8 cellular contexts compared by ENCODE assay signal in genomic region chr15:38671675-38672141, GRCh38.
A peak's percentile ranks its signal among the peaks of the same experiment; 100 is the strongest.
DNase-seq lines count a peak whose midpoint lies in the region; ATAC-seq and TF ChIP-seq lines count a peak whose summit lies in the region.

No MANE protein-coding gene starts in this region.

- 57% methylated on average over 5 of the region's 5 CpGs for WGBS in SK-N-SH (ENCODE audit: low lambda C conversion rate)

- no peak for TF ChIP-seq EP300 in SK-N-SH (IDR thresholded peaks at IDR 0.05; ENCODE audit: borderline replicate concordance in 1 of 2, low read depth in 1 of 2, low read length in 1 of 2)

- no peaks in the 10 kb centered on the region for H3K9me2 ChIP-seq in SK-N-SH

- TF ChIP-seq CTCF in SK-N-SH (IDR thresholded peaks at IDR 0.05) = no peak
- TF ChIP-seq CTCF in coronary artery (IDR thresholded peaks at IDR 0.05) = no peak

- ATAC-seq in SK-N-SH treated with all-trans-retinoic acid at 6 μM for 48 hours (no peak), HG03066 (IDR thresholded peaks at IDR 0.05; ENCODE audit: low read depth, unreplicated experiment) (peak; percentile 60)

- H3K4me1 ChIP-seq in SK-N-SH (ENCODE audit: control insufficient read depth in 1 of 2, insufficient read depth in 2 of 2, low read depth in 1 of 2, low read length in 1 of 2) = peaks cover 0 to 5% of the 10 kb centered on the region in 2 experiments; a peak in 2 of 4 replicates

- H3K27me3 Mint-ChIP-seq in activated T-cell treated with anti-CD3 and anti-CD28 coated beads, Interleukin-2, amount 50 U/mL, for 24 hours = no peaks in the 10 kb centered on the region

- peak overlapping the region; percentile 90 for H3K27ac Mint-ChIP-seq in activated T-cell treated with anti-CD3 and anti-CD28 coated beads, Interleukin-2, amount 50 U/mL, for 24 hours

- H3K36me3 ChIP-seq in SK-N-SH (replicated peaks in 1 of 2; ENCODE audit: control insufficient read depth in 1 of 2, insufficient read depth in 2 of 2, low read length in 1 of 2) = no peaks in the 10 kb centered on the region

- H3K79me2 ChIP-seq in SK-N-SH (ENCODE audit: insufficient read depth) = no peaks in the 10 kb centered on the region

- POLR2A ChIA-PET in SK-N-SH (lab: Yijun Ruan, JAX) = no interaction called here

- H3K9me3 Mint-ChIP-seq in activated T-cell treated with anti-CD3 and anti-CD28 coated beads, Interleukin-2, amount 50 U/mL, for 24 hours = peaks cover 13% of the 10 kb centered on the region

- H3K36me3 Mint-ChIP-seq in activated T-cell treated with anti-CD3 and anti-CD28 coated beads, Interleukin-2, amount 50 U/mL, for 24 hours (ENCODE audit: low read depth) = no peaks in the 10 kb centered on the region

- no peak overlapping the region for H3K4me2 ChIP-seq in SK-N-SH

- H3K9ac ChIP-seq in SK-N-SH = no peak overlapping the region

- no peak overlapping the region for H2AFZ ChIP-seq in SK-N-SH (ENCODE audit: low read depth)

- peaks cover 13% of the 10 kb centered on the region; the same call in 1 of the 2 replicates for H3K27me3 ChIP-seq in SK-N-SH (ENCODE audit: insufficient read depth)

- DNase-seq in SK-N-SH (peak; percentile 9), coronary artery (ENCODE audit: low spot score) (no peak), NCI-H82 treated with DMSO at 0.1 percent for 48 hours (lab: John Stamatoyannopoulos, UW; ENCODE audit: unreplicated experiment) (no peak), NCI-H146 treated with DMSO at 0.1 percent for 48 hours (lab: John Stamatoyannopoulos, UW; ENCODE audit: unreplicated experiment) (no peak)
- DNase-seq in activated T-cell treated with anti-CD3 and anti-CD28 coated beads, Interleukin-2, amount 50 U/mL, for 24 hours = peak; percentile 57
- DNase-seq in stimulated activated naive CD4-positive, alpha-beta T cell treated with Interleukin-2 at 50 U/mL for 16 hours (lab: John Stamatoyannopoulos, UW) = peak; percentile 40

- CTCF ChIA-PET in SK-N-SH (lab: Yijun Ruan, JAX) = interaction anchor here (2.3 kb wide), 1 partner anchor 19 kb away, joined by 6 read pairs; no protein-coding TSS in a partner anchor

- no peak overlapping the region for H3K27ac ChIP-seq in SK-N-SH (ENCODE audit: low read depth in 2 of 2, low read length in 1 of 2)
- no peak overlapping the region for H3K27ac ChIP-seq in coronary artery

- no peaks in the 10 kb centered on the region for H3K9me3 ChIP-seq in SK-N-SH

- no peak overlapping the region for H3K4me3 ChIP-seq in SK-N-SH (ENCODE audit: low read depth in 2 of 2, low read length in 1 of 2)
- no peak overlapping the region for H3K4me3 ChIP-seq in coronary artery

- no peaks in the 10 kb centered on the region for H4K20me1 ChIP-seq in SK-N-SH (ENCODE audit: insufficient read depth)

- H3F3A ChIP-seq in SK-N-SH (replicated peaks; ENCODE audit: insufficient read depth) = no peaks in the 10 kb centered on the region

- peaks cover 80% of the 10 kb centered on the region for H3K4me1 Mint-ChIP-seq in activated T-cell treated with anti-CD3 and anti-CD28 coated beads, Interleukin-2, amount 50 U/mL, for 24 hours (ENCODE audit: low read depth)

- TF ChIP-seq RAD21 in SK-N-SH (IDR thresholded peaks at IDR 0.05; ENCODE audit: low read length) = no peak

- peak overlapping the region; percentile 20 for H3K4me3 Mint-ChIP-seq in activated T-cell treated with anti-CD3 and anti-CD28 coated beads, Interleukin-2, amount 50 U/mL, for 24 hours

TF ChIP-seq in SK-N-SH, 30 proteins besides CTCF, POLR2A, EP300 and RAD21 (continues in another document):
- TF ChIP-seq YY1 (IDR thresholded peaks at IDR 0.05; ENCODE audit: low read depth) (no peak), SIN3A (IDR thresholded peaks at IDR 0.05; ENCODE audit: borderline replicate concordance, low read depth, low read length) (no peak), IRF3 (IDR thresholded peaks at IDR 0.05; ENCODE audit: low read depth, low read length) (no peak), PBX3 (IDR thresholded peaks at IDR 0.05) (no peak), MEF2A (IDR thresholded peaks at IDR 0.05; ENCODE audit: borderline replicate concordance, low read depth) (no peak), FOSL2 (IDR thresholded peaks at IDR 0.05; ENCODE audit: borderline replicate concordance, low read depth) (no peak), RCOR1 (IDR thresholded peaks at IDR 0.05; ENCODE audit: low read length) (no peak), JUND (IDR thresholded peaks at IDR 0.05) (no peak), MXI1 (IDR thresholded peaks at IDR 0.05; ENCODE audit: low read depth, low read length) (no peak), EZH2phosphoT487 (IDR thresholded peaks at IDR 0.05; ENCODE audit: borderline replicate concordance, low read depth) (no peak), TEAD4 (IDR thresholded peaks at IDR 0.05; ENCODE audit: borderline replicate concordance, insufficient read depth) (no peak), TCF12 (IDR thresholded peaks at IDR 0.05) (no peak)
- TF ChIP-seq, protein P1, sequence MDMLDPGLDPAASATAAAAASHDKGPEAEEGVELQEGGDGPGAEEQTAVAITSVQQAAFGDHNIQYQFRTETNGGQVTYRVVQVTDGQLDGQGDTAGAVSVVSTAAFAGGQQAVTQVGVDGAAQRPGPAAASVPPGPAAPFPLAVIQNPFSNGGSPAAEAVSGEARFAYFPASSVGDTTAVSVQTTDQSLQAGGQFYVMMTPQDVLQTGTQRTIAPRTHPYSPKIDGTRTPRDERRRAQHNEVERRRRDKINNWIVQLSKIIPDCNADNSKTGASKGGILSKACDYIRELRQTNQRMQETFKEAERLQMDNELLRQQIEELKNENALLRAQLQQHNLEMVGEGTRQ (IDR thresholded peaks at IDR 0.05; ENCODE audit: borderline replicate concordance, low read depth, low read length) = no peak

TF ChIP-seq in SK-N-SH treated with all-trans-retinoic acid at 6 μM for 48 hours, 23 proteins besides CTCF, POLR2A, EP300 and RAD21:
- no peak for TF ChIP-seq CSDC2 (CRISPR knock-in tag; IDR thresholded peaks at IDR 0.05)
- no peak for TF ChIP-seq ZFP30 (CRISPR knock-in tag; IDR thresholded peaks at IDR 0.05)
- TF ChIP-seq PPARA (CRISPR knock-in tag; IDR thresholded peaks at IDR 0.05; ENCODE audit: borderline replicate concordance) = no peak
- TF ChIP-seq ESRRG (CRISPR knock-in tag; IDR thresholded peaks at IDR 0.05) = no peak
- no peak for TF ChIP-seq ZFP3 (CRISPR knock-in tag; IDR thresholded peaks at IDR 0.05)
- no peak for TF ChIP-seq ISL1 (CRISPR knock-in tag; IDR thresholded peaks at IDR 0.05)
- TF ChIP-seq, protein P2, sequence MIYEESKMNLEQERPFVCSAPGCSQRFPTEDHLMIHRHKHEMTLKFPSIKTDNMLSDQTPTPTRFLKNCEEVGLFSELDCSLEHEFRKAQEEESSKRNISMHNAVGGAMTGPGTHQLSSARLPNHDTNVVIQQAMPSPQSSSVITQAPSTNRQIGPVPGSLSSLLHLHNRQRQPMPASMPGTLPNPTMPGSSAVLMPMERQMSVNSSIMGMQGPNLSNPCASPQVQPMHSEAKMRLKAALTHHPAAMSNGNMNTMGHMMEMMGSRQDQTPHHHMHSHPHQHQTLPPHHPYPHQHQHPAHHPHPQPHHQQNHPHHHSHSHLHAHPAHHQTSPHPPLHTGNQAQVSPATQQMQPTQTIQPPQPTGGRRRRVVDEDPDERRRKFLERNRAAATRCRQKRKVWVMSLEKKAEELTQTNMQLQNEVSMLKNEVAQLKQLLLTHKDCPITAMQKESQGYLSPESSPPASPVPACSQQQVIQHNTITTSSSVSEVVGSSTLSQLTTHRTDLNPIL (CRISPR knock-in tag; IDR thresholded peaks at IDR 0.05; ENCODE audit: low read depth) = no peak
- TF ChIP-seq, protein P3, sequence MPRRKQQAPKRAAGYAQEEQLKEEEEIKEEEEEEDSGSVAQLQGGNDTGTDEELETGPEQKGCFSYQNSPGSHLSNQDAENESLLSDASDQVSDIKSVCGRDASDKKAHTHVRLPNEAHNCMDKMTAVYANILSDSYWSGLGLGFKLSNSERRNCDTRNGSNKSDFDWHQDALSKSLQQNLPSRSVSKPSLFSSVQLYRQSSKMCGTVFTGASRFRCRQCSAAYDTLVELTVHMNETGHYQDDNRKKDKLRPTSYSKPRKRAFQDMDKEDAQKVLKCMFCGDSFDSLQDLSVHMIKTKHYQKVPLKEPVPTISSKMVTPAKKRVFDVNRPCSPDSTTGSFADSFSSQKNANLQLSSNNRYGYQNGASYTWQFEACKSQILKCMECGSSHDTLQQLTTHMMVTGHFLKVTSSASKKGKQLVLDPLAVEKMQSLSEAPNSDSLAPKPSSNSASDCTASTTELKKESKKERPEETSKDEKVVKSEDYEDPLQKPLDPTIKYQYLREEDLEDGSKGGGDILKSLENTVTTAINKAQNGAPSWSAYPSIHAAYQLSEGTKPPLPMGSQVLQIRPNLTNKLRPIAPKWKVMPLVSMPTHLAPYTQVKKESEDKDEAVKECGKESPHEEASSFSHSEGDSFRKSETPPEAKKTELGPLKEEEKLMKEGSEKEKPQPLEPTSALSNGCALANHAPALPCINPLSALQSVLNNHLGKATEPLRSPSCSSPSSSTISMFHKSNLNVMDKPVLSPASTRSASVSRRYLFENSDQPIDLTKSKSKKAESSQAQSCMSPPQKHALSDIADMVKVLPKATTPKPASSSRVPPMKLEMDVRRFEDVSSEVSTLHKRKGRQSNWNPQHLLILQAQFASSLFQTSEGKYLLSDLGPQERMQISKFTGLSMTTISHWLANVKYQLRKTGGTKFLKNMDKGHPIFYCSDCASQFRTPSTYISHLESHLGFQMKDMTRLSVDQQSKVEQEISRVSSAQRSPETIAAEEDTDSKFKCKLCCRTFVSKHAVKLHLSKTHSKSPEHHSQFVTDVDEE (CRISPR knock-in tag; IDR thresholded peaks at IDR 0.05) = no peak
- TF ChIP-seq BACH2 (CRISPR knock-in tag; IDR thresholded peaks at IDR 0.05; ENCODE audit: borderline replicate concordance) = no peak
- no peak for TF ChIP-seq RARB (CRISPR knock-in tag; IDR thresholded peaks at IDR 0.05)

Comparison
In these comparisons a context has a peak if more than half of its experiments do, and no peak if none do; other contexts are left out.
1. DNase-seq: peak in SK-N-SH (single experiment), activated T-cell treated with anti-CD3 and anti-CD28 coated beads, Interleukin-2, amount 50 U/mL, for 24 hours (single experiment) and stimulated activated naive CD4-positive, alpha-beta T cell treated with Interleukin-2 at 50 U/mL for 16 hours (single experiment); none in coronary artery (single experiment), NCI-H82 treated with DMSO at 0.1 percent for 48 hours (single experiment) and NCI-H146 treated with DMSO at 0.1 percent for 48 hours (single experiment).